7 cellular contexts compared by ENCODE assay signal in the genomic region with DNA sequence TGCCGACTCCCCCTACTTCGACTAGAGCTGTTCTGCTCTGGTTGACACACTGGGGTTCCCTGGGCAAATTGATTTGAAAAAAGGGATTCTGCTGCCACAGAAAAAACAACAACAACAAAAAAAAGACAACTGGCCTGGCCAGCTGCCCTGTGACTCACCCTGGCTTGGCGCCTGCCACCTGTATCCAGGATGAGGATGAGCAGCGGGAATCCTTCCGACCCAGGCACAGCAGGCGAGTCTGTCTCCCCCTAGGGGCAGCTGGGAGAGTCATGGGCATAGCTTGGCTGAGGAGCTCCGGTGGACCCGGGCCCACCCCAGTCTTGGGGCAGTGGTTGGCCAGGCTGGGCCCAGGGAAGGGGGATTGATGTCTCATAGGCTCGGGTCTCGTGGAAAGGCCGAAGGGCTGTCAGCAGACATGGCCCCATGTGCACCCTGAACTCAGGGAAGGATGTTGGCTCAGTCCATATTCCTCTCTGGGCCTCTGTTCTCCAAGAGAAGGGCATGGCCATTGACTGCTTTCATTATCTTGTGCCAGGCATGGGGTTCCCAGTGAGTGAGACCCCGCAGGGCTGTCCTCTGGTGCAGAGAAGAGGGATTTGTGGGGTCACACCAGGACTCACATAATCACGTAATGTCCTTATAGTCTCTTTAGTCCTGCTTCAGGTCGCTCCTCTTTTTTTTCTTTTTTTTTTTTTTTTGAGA. TPM values are rescaled to one million over a fixed set of nuclear protein-coding genes. Genes with fewer than 3 reads are reported as not detected.
DNase-seq lines count a peak whose midpoint lies in the region; ATAC-seq and TF ChIP-seq lines count a peak whose summit lies in the region.

No MANE protein-coding gene starts in this region.

- H4K20me1 ChIP-seq in KMS-11 (ENCODE audit: insufficient read depth), result no peaks in the 10 kb centered on the region

- H3K4me2 ChIP-seq in KMS-11, result no peak overlapping the region

- ATAC-seq in left colon (peak; percentile 86), GM18858 (IDR thresholded peaks at IDR 0.05; ENCODE audit: unreplicated experiment) (no peak)

- intact Hi-C loops in left colon (cut with DNase I, micrococcal nuclease), result no loop called here

- H3K79me2 ChIP-seq in KMS-11 (ENCODE audit: insufficient read depth, low read depth), result no peaks in the 10 kb centered on the region

- DNase-seq in Daoy (ENCODE audit: low read depth) (peak; percentile 73), SW480 (ENCODE audit: low spot score) (peak; percentile 81), cerebellum (ENCODE audit: low spot score) (peak; percentile 68), left colon (peak; percentile 76), substantia nigra (lab: John Stamatoyannopoulos, UW) (peak in 45 of 49 donors; percentile 26 to 93 (median 57))

- H3K36me3 ChIP-seq in KMS-11 (ENCODE audit: insufficient read depth), result no peaks in the 10 kb centered on the region

- H2AFZ ChIP-seq in KMS-11 (ENCODE audit: low read depth), result no peak overlapping the region

- H3K9ac ChIP-seq in KMS-11, result no peak overlapping the region

- peaks cover 5% of the 10 kb centered on the region; the same call in 1 of the 2 replicates for H3K27me3 ChIP-seq in KMS-11 (ENCODE audit: insufficient read depth, low read depth)

- no peak overlapping the region for H3K27ac ChIP-seq in KMS-11
- peak overlapping the region; percentile 58 for H3K27ac ChIP-seq in substantia nigra (ENCODE audit: low read depth, low read length, poor library complexity, severe bottlenecking)

- H3K4me1 ChIP-seq in KMS-11 (ENCODE audit: low read depth, poor library complexity, severe bottlenecking), result no peaks in the 10 kb centered on the region

- H3K4me3 ChIP-seq in KMS-11 (IDR thresholded peaks at IDR 0.05; ENCODE audit: insufficient read depth, low read depth, low read length), result no peak overlapping the region

- peak; percentile 81 for TF ChIP-seq CTCF in KMS-11 (conservative IDR thresholded peaks at IDR 0.05; ENCODE audit: low read depth, low read length)

RNA-seq across cellular contexts. Expression of gene SUN2, which starts 10.4 kb away (rescaled TPM):
- total RNA-seq in Daoy (2014; rRNA removed; shearing (Covaris generic)), result 64.7 and 89.9 TPM in 2 replicates
- 84.7 TPM for total RNA-seq in cerebellum
- total RNA-seq in left colon, result 100 to 1,000 TPM; 143 to 148 TPM

RNA-seq across cellular contexts. Expression of gene DNAL4, which starts 27.7 kb away (rescaled TPM):
- total RNA-seq in Daoy (2014; rRNA removed; shearing (Covaris generic)), result 10.7 and 11.6 TPM in 2 replicates
- total RNA-seq in cerebellum, result 10.7 TPM
- 10 to 100 TPM; 14.4 to 16.8 TPM for total RNA-seq in left colon
